Comparison of ENCODE assay signal across 24 cellular contexts in genomic region chr2:168239281-168239680, GRCh38.
"Had no signal": no experiment of that assay in that cellular context is flagged by ENCODE, and none has a peak within 500 bp of the region (broad histone marks: within the 10 kb centered on the region; RNA-seq: fewer than 3 reads in every experiment).

No MANE protein-coding gene starts in this region.

- H3K27me3 ChIP-seq: esophagus squamous epithelium, gastroesophageal sphincter, left lung, neural progenitor cell, pancreas, spleen, testis, tibial nerve, upper lobe of right lung, vagina had no signal

- H2AFZ ChIP-seq: neural progenitor cell had no signal

- DNase-seq: dermis blood vessel endothelial cell; esophagus squamous epithelium; foreskin fibroblast; glutamatergic neuron; islet precursor cell; left lung; lower lobe of right lung; midbrain; occipital lobe; pancreas; right cardiac atrium; spleen; stimulated activated CD4-positive, alpha-beta T cell treated with anti-CD3 and anti-CD28 coated beads, Interleukin-15, amount 100 ng/mL, for 24 hours; stimulated activated CD4-positive, alpha-beta T cell treated with anti-CD3 and anti-CD28 coated beads, Interleukin-1b, Interleukin-23, amount 100 ng/mL, for 48 hours; stimulated activated CD4-positive, alpha-beta T cell treated with anti-CD3 and anti-CD28 coated beads, Interleukin-4, amount 100 ng/mL, for 24 hours; stimulated activated naive CD8-positive, alpha-beta T cell treated with anti-CD3 and anti-CD28 coated beads, Interleukin-15, amount 100 ng/mL, for 72 hours; testis; upper lobe of right lung had no signal

- H3K9me3 ChIP-seq: esophagus squamous epithelium, gastroesophageal sphincter, left lung, lower lobe of right lung, pancreas, spleen, testis, tibial nerve, upper lobe of right lung, vagina had no signal

- H3K4me3 ChIP-seq: esophagus squamous epithelium, gastroesophageal sphincter, left lung, lower lobe of right lung, neural progenitor cell, pancreas, spleen, testis, tibial nerve, upper lobe of right lung, vagina had no signal

- H3K36me3 ChIP-seq: esophagus squamous epithelium, gastroesophageal sphincter, left lung, lower lobe of right lung, neural progenitor cell, pancreas, spleen, tibial nerve, upper lobe of right lung, vagina had no signal

- H3K4me1 ChIP-seq: lower lobe of right lung, testis, upper lobe of right lung had no signal

- H3K4me2 ChIP-seq: neural progenitor cell had no signal

- H3K27ac ChIP-seq: esophagus squamous epithelium, gastroesophageal sphincter, left lung, lower lobe of right lung, neural progenitor cell, pancreas, spleen, testis, tibial nerve, upper lobe of right lung, vagina had no signal

- ATAC-seq: gastroesophageal sphincter; left lung; lower lobe of right lung; natural killer cell treated with Interleukin-12 subunit alpha and Interleukin-12 subunit beta and Interleukin-15 and Interleukin-18, amount 100 ng/mL, for 72 hours; right cardiac atrium; stimulated activated memory B cell treated with anti-CD40 and anti-IgM and Interleukin-4, amounts not matched to agents 10 μg/mL and 1 μg/mL and 100 μg/mL, for 72 hours; stimulated activated naive CD8-positive, alpha-beta T cell treated with anti-CD3 and anti-CD28 coated beads, Interleukin-15, amount 100 ng/mL, for 72 hours; upper lobe of right lung had no signal

- H3K9ac ChIP-seq: neural progenitor cell had no signal
